In the genomic region with DNA sequence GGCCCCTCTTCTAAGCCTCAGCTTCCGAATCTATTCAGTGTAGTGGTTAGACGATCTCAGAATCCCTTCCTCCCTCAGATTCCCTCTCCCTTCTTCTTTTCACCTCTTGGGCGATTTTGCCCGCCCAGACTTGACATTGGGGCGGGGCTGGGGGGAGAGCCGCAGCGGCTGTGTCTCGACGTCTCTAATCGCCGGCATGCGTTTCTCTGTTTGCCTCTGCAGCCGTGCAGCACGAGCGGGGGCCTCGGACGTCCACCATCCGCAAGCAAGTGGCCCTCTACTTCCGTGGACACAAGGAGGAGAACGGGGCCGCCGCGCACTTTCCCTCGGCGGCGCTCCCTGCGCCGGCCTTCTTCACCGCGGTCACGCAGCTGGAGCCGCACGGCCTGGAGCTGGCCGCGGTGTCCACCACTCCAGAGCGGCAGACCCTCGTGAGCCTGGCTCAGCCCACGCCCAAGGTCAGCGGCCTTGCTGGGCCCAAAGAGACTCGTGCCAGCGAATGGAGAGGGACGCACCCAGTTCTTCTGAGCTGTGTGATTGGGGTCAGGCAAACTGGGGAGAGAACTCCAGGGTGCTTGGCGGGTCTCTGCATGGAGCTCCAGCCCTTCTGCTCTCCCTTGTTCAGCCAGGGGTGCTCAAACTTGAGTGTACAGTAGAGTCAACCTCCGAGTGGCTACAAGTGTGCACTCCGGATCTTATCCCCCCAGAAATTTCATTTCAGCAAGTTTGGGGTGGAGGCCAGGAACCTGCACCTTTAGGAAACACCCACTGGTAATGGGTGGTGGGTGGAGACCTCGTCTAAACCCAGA, we compare ENCODE assay signal across 1 cellular context.
TF ChIP-seq lines count a peak whose summit lies in the region.

No MANE protein-coding gene starts in this region.

TF ChIP-seq in WTC11, 78 proteins besides CTCF, POLR2A, EP300 and RAD21 (continued from another document):
- TF ChIP-seq, protein P1, sequence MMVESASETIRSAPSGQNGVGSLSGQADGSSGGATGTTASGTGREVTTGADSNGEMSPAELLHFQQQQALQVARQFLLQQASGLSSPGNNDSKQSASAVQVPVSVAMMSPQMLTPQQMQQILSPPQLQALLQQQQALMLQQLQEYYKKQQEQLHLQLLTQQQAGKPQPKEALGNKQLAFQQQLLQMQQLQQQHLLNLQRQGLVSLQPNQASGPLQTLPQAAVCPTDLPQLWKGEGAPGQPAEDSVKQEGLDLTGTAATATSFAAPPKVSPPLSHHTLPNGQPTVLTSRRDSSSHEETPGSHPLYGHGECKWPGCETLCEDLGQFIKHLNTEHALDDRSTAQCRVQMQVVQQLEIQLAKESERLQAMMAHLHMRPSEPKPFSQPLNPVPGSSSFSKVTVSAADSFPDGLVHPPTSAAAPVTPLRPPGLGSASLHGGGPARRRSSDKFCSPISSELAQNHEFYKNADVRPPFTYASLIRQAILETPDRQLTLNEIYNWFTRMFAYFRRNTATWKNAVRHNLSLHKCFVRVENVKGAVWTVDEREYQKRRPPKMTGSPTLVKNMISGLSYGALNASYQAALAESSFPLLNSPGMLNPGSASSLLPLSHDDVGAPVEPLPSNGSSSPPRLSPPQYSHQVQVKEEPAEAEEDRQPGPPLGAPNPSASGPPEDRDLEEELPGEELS (CRISPR knock-in tag; IDR thresholded peaks at IDR 0.05) = no peak
- TF ChIP-seq, protein P2, sequence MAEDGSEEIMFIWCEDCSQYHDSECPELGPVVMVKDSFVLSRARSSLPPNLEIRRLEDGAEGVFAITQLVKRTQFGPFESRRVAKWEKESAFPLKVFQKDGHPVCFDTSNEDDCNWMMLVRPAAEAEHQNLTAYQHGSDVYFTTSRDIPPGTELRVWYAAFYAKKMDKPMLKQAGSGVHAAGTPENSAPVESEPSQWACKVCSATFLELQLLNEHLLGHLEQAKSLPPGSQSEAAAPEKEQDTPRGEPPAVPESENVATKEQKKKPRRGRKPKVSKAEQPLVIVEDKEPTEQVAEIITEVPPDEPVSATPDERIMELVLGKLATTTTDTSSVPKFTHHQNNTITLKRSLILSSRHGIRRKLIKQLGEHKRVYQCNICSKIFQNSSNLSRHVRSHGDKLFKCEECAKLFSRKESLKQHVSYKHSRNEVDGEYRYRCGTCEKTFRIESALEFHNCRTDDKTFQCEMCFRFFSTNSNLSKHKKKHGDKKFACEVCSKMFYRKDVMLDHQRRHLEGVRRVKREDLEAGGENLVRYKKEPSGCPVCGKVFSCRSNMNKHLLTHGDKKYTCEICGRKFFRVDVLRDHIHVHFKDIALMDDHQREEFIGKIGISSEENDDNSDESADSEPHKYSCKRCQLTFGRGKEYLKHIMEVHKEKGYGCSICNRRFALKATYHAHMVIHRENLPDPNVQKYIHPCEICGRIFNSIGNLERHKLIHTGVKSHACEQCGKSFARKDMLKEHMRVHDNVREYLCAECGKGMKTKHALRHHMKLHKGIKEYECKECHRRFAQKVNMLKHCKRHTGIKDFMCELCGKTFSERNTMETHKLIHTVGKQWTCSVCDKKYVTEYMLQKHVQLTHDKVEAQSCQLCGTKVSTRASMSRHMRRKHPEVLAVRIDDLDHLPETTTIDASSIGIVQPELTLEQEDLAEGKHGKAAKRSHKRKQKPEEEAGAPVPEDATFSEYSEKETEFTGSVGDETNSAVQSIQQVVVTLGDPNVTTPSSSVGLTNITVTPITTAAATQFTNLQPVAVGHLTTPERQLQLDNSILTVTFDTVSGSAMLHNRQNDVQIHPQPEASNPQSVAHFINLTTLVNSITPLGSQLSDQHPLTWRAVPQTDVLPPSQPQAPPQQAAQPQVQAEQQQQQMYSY (CRISPR knock-in tag; IDR thresholded peaks at IDR 0.05) = peak; percentile 50; the same call in 1 of the 2 replicates
- TF ChIP-seq IRF2 (CRISPR knock-in tag; IDR thresholded peaks at IDR 0.05; ENCODE audit: borderline replicate concordance, low read depth) = no peak
- TF ChIP-seq, protein P3, sequence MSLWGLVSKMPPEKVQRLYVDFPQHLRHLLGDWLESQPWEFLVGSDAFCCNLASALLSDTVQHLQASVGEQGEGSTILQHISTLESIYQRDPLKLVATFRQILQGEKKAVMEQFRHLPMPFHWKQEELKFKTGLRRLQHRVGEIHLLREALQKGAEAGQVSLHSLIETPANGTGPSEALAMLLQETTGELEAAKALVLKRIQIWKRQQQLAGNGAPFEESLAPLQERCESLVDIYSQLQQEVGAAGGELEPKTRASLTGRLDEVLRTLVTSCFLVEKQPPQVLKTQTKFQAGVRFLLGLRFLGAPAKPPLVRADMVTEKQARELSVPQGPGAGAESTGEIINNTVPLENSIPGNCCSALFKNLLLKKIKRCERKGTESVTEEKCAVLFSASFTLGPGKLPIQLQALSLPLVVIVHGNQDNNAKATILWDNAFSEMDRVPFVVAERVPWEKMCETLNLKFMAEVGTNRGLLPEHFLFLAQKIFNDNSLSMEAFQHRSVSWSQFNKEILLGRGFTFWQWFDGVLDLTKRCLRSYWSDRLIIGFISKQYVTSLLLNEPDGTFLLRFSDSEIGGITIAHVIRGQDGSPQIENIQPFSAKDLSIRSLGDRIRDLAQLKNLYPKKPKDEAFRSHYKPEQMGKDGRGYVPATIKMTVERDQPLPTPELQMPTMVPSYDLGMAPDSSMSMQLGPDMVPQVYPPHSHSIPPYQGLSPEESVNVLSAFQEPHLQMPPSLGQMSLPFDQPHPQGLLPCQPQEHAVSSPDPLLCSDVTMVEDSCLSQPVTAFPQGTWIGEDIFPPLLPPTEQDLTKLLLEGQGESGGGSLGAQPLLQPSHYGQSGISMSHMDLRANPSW (CRISPR knock-in tag; conservative IDR thresholded peaks at IDR 0.05; ENCODE audit: low read depth) = no peak
- TF ChIP-seq, protein P4, sequence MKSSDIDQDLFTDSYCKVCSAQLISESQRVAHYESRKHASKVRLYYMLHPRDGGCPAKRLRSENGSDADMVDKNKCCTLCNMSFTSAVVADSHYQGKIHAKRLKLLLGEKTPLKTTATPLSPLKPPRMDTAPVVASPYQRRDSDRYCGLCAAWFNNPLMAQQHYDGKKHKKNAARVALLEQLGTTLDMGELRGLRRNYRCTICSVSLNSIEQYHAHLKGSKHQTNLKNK (CRISPR knock-in tag; IDR thresholded peaks at IDR 0.05) = no peak
- TF ChIP-seq, protein P5, sequence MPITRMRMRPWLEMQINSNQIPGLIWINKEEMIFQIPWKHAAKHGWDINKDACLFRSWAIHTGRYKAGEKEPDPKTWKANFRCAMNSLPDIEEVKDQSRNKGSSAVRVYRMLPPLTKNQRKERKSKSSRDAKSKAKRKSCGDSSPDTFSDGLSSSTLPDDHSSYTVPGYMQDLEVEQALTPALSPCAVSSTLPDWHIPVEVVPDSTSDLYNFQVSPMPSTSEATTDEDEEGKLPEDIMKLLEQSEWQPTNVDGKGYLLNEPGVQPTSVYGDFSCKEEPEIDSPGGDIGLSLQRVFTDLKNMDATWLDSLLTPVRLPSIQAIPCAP (CRISPR knock-in tag; IDR thresholded peaks at IDR 0.05) = no peak
- TF ChIP-seq, protein P6, sequence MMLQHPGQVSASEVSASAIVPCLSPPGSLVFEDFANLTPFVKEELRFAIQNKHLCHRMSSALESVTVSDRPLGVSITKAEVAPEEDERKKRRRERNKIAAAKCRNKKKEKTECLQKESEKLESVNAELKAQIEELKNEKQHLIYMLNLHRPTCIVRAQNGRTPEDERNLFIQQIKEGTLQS (CRISPR knock-in tag; conservative IDR thresholded peaks at IDR 0.05) = no peak
TF ChIP-seq in WTC11: peak in this region for 2.
